Comparison of ENCODE assay signal across 29 cellular contexts in the genomic region with DNA sequence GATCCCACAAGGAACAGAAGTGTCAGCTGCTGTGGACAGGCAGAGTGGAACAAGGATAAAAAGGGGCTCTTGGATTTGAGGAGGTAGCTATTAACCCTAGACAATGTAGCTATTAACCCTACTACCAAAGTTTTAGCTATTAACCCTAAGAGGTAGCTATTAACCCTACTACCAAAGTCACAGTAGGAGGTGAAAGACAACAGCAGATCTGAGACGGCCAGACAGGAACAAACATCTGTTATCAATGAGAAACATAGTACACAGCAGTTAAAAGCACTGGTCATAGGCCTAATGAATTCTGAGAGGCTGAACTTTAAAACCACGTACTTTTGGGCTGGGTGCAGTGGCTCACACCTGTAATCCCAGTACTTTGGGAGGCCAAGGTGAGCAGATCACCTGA.
"Had no signal": no experiment of that assay in that cellular context is flagged by ENCODE, and none has a peak within 500 bp of the region (broad histone marks: within the 10 kb centered on the region; RNA-seq: fewer than 3 reads in every experiment).

No MANE protein-coding gene starts in this region.

- DNase-seq: activated CD4-positive, alpha-beta T cell treated with anti-CD3 and anti-CD28 coated beads for 36 hours; activated CD4-positive, CD25-positive, alpha-beta regulatory T cell; activated CD8-positive, alpha-beta memory T cell treated with anti-CD3 and anti-CD28 coated beads, Interleukin-2, amount 10 ng/mL, durations not matched to agents 7 days and 5 days; activated CD8-positive, alpha-beta T cell treated with anti-CD3 and anti-CD28 coated beads, Interleukin-2, amount 10 ng/mL, durations not matched to agents 7 days and 5 days; activated naive CD4-positive, alpha-beta T cell; activated T-cell treated with anti-CD3 and anti-CD28 coated beads, Interleukin-2, amount 50 U/mL, for 48 hours; anterior cingulate cortex; body of pancreas; cerebellar nuclear complex; colonic mucosa; effector memory CD8-positive, alpha-beta T cell; head of caudate nucleus; hippocampal formation; left colon; midbrain; naive thymus-derived CD8-positive, alpha-beta T cell; posterior cingulate gyrus; right cardiac atrium; spleen; stimulated activated naive CD4-positive, alpha-beta T cell; T-helper 9 cell; tibial artery; upper lobe of right lung had no signal

- H3K9me3 ChIP-seq: body of pancreas, colonic mucosa, spleen, suprapubic skin, tibial artery, upper lobe of right lung had no signal

- H3K27me3 ChIP-seq: body of pancreas, cardiac muscle cell, colonic mucosa, spleen, suprapubic skin, tibial artery, upper lobe of right lung had no signal

- H3K4me3 ChIP-seq: body of pancreas, cardiac muscle cell, colonic mucosa, spleen, suprapubic skin, tibial artery, upper lobe of right lung had no signal

- H3K27ac Mint-ChIP-seq: activated CD4-positive, alpha-beta T cell treated with anti-CD3 and anti-CD28 coated beads for 36 hours; activated CD8-positive, alpha-beta memory T cell treated with anti-CD3 and anti-CD28 coated beads, Interleukin-2, amount 10 ng/mL, durations not matched to agents 7 days and 5 days; activated CD8-positive, alpha-beta T cell treated with anti-CD3 and anti-CD28 coated beads, Interleukin-2, amount 10 ng/mL, durations not matched to agents 7 days and 5 days; activated naive CD4-positive, alpha-beta T cell treated with anti-CD3 and anti-CD28 coated beads, Interleukin-2, amount 50 U/mL, for 72 hours; activated T-helper 2 cell treated with anti-CD3 and anti-CD28 coated beads, Interferon-gamma antibody, Interleukin-2, Interleukin-4, amounts not matched to agents 10 μg/mL and 5 μg/mL and 100 μg/mL, durations not matched to agents 14 hours and 24 hours and 36 hours; effector memory CD8-positive, alpha-beta T cell; naive thymus-derived CD8-positive, alpha-beta T cell; T-helper 1 cell treated with Interleukin-12 subunit alpha and Interleukin-12 subunit beta and Interleukin-4 antibody, amounts not matched to agents 30 μg/mL and 1 μg/mL, for 36 hours had no signal

- H3K4me1 Mint-ChIP-seq: activated CD8-positive, alpha-beta memory T cell treated with anti-CD3 and anti-CD28 coated beads, Interleukin-2, amount 10 ng/mL, durations not matched to agents 7 days and 5 days; neural crest cell had no signal

- H3K9me3 Mint-ChIP-seq: activated naive CD4-positive, alpha-beta T cell treated with anti-CD3 and anti-CD28 coated beads, Interleukin-2, amount 50 U/mL, for 72 hours; activated T-helper 2 cell treated with anti-CD3 and anti-CD28 coated beads, Interferon-gamma antibody, Interleukin-2, Interleukin-4, amounts not matched to agents 10 μg/mL and 5 μg/mL and 100 μg/mL, durations not matched to agents 14 hours and 24 hours and 36 hours; effector memory CD8-positive, alpha-beta T cell; naive thymus-derived CD8-positive, alpha-beta T cell; neural crest cell; T-helper 1 cell treated with Interleukin-12 subunit alpha and Interleukin-12 subunit beta and Interleukin-4 antibody, amounts not matched to agents 30 μg/mL and 1 μg/mL, for 36 hours had no signal

- H3K27ac ChIP-seq: body of pancreas, cardiac muscle cell, colonic mucosa, spleen, suprapubic skin, tibial artery, upper lobe of right lung had no signal

- H3K27me3 Mint-ChIP-seq: activated CD4-positive, alpha-beta T cell treated with anti-CD3 and anti-CD28 coated beads for 36 hours; activated CD8-positive, alpha-beta memory T cell treated with anti-CD3 and anti-CD28 coated beads, Interleukin-2, amount 10 ng/mL, durations not matched to agents 7 days and 5 days; effector memory CD8-positive, alpha-beta T cell; naive thymus-derived CD8-positive, alpha-beta T cell had no signal

- ATAC-seq: activated CD4-positive, alpha-beta T cell treated with anti-CD3 and anti-CD28 coated beads for 36 hours; activated CD8-positive, alpha-beta memory T cell treated with anti-CD3 and anti-CD28 coated beads, Interleukin-2, amount 10 ng/mL, durations not matched to agents 7 days and 5 days; activated CD8-positive, alpha-beta T cell treated with anti-CD3 and anti-CD28 coated beads, Interleukin-2, amount 10 ng/mL, durations not matched to agents 7 days and 5 days; activated naive CD4-positive, alpha-beta T cell treated with anti-CD3 and anti-CD28 coated beads, Interleukin-2, amount 50 U/mL, for 72 hours; body of pancreas; effector memory CD8-positive, alpha-beta T cell; left colon; naive thymus-derived CD8-positive, alpha-beta T cell; right cardiac atrium; upper lobe of right lung had no signal

- H3K4me1 ChIP-seq: body of pancreas, colonic mucosa, suprapubic skin, upper lobe of right lung had no signal

- H3K4me3 Mint-ChIP-seq: activated CD4-positive, alpha-beta T cell treated with anti-CD3 and anti-CD28 coated beads for 36 hours; activated CD8-positive, alpha-beta memory T cell treated with anti-CD3 and anti-CD28 coated beads, Interleukin-2, amount 10 ng/mL, durations not matched to agents 7 days and 5 days; activated CD8-positive, alpha-beta T cell treated with anti-CD3 and anti-CD28 coated beads, Interleukin-2, amount 10 ng/mL, durations not matched to agents 7 days and 5 days; effector memory CD8-positive, alpha-beta T cell; naive thymus-derived CD8-positive, alpha-beta T cell; neural crest cell; T-helper 1 cell treated with Interleukin-12 subunit alpha and Interleukin-12 subunit beta and Interleukin-4 antibody, amounts not matched to agents 30 μg/mL and 1 μg/mL, for 36 hours had no signal
